Comparison of ENCODE assay signal across 2 cellular contexts in genomic region chr22:20653795-20654342, GRCh38.
TF ChIP-seq lines count a peak whose summit lies in the region.

No MANE protein-coding gene starts in this region.

TF ChIP-seq in H1, 55 proteins besides CTCF, POLR2A, EP300 and RAD21 (continued from another document):
- TF ChIP-seq E2F6 (IDR thresholded peaks at IDR 0.05) = no peak
- no peak for TF ChIP-seq CREB1 (IDR thresholded peaks at IDR 0.05)
- no peak for TF ChIP-seq YY1 (IDR thresholded peaks at IDR 0.05; ENCODE audit: low read depth, low read length)
- TF ChIP-seq USF2 (IDR thresholded peaks at IDR 0.05; ENCODE audit: low read length) = no peak
- TF ChIP-seq ATF2 (IDR thresholded peaks at IDR 0.05; ENCODE audit: low read length) = no peak
- TF ChIP-seq RBBP5 (IDR thresholded peaks at IDR 0.05; ENCODE audit: borderline replicate concordance, low read depth, low read length) = no peak
- TF ChIP-seq TBP (IDR thresholded peaks at IDR 0.05; ENCODE audit: low read depth, low read length) = no peak
- no peak for TF ChIP-seq PHF8 (conservative IDR thresholded peaks at IDR 0.05; ENCODE audit: low read depth, low read length)
- no peak for TF ChIP-seq JUND (IDR thresholded peaks at IDR 0.05; ENCODE audit: low read length)
- TF ChIP-seq SRF (IDR thresholded peaks at IDR 0.05; ENCODE audit: low read depth, low read length) = no peak
- no peak for TF ChIP-seq NRF1 (IDR thresholded peaks at IDR 0.05; ENCODE audit: low read depth, low read length)
- TF ChIP-seq CBX5 (IDR thresholded peaks at IDR 0.05; ENCODE audit: low read depth, low read length) = no peak
- TF ChIP-seq CTBP2 (IDR thresholded peaks at IDR 0.05; ENCODE audit: borderline replicate concordance, insufficient read depth, insufficient read length, low read length) = no peak
- no peak for TF ChIP-seq SUZ12 (IDR thresholded peaks at IDR 0.05; ENCODE audit: low read length)
TF ChIP-seq in H1: peak in this region for 0.

TF ChIP-seq in SK-N-SH treated with all-trans-retinoic acid at 6 μM for 48 hours, 23 proteins besides CTCF, POLR2A, EP300 and RAD21 (continued from another document):
- TF ChIP-seq PATZ1 (CRISPR knock-in tag; IDR thresholded peaks at IDR 0.05; ENCODE audit: borderline replicate concordance) (no peak), TSHZ2 (CRISPR knock-in tag; IDR thresholded peaks at IDR 0.05) (no peak), SNAI2 (CRISPR knock-in tag; IDR thresholded peaks at IDR 0.05) (no peak), ZC3H10 (CRISPR knock-in tag; IDR thresholded peaks at IDR 0.05) (no peak)
